Comparison of ENCODE assay signal across 8 cellular contexts in the genomic region with DNA sequence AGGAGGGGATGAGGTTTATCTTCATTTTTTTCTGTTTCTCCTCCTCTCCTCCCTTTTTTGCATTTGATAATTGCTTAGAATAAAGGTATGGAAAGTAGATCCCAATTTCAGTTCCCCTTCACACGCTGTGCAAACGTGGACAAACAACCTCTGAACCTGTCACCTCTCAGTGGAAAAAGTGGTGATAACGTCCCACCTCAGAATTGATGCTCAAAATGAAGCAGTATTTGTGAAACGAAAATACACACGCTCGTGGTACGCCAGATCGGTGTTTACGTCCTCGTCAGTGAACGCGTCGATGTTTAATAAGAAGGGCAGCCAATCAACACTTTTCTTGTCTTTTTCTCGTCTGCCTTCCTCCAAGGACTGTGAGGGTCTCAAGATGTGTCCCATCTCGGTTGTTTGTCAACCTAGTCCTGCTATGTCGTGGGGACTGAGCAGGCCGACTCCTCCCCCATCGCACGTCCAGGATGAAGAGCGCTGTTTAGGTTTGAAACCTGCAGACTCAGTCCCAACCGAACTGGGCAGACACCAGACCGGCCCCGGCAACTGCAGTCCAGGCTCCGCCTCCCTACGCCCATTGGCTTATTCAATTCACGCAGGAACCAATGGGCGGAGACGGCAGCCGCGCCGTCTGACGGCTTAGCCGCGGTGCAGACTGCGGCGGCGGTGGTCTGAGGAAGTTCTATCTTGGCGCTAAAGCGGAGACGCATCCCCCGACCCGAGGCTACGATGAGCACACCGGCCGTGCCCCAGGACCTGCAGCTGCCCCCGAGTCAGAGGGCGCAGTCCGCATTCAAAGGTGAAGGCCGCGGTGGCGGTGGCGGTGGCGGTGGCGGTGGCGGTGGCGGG. TPM values are rescaled to one million over a fixed set of nuclear protein-coding genes. Genes with fewer than 3 reads are reported as not detected.
DNase-seq lines count a peak whose midpoint lies in the region; ATAC-seq and TF ChIP-seq lines count a peak whose summit lies in the region.

A gene with protein sequence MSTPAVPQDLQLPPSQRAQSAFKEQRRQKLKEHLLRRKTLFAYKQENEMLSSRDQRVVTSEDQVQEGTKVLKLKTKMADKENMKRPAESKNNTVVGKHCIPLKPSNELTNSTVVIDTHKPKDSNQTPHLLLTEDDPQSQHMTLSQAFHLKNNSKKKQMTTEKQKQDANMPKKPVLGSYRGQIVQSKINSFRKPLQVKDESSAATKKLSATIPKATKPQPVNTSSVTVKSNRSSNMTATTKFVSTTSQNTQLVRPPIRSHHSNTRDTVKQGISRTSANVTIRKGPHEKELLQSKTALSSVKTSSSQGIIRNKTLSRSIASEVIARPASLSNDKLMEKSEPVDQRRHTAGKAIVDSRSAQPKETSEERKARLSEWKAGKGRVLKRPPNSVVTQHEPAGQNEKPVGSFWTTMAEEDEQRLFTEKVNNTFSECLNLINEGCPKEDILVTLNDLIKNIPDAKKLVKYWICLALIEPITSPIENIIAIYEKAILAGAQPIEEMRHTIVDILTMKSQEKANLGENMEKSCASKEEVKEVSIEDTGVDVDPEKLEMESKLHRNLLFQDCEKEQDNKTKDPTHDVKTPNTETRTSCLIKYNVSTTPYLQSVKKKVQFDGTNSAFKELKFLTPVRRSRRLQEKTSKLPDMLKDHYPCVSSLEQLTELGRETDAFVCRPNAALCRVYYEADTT (plus strand): TSS at position 654 of the 852 bp plus-strand sequence. CDS start 79 bp downstream, at position 733.

- BruUV-seq in PC-9 (replicated peaks; lab: Mats Ljungman, UMichigan) = TSS peak; percentile 84

- peaks cover 45% of the 10 kb centered on the region for H3K79me2 ChIP-seq in PC-9 (ENCODE audit: low read depth)

- peak within 1 kb of the TSS; percentile 82 for H3K4me3 ChIP-seq in Jurkat, Clone E6-1 (ENCODE audit: low read length)
- H3K4me3 ChIP-seq in PC-9 (peak within 1 kb of the TSS; percentile 85), mucosa of stomach (ENCODE audit: low read length) (peak within 1 kb of the TSS; percentile 90)

- H3K36me3 ChIP-seq in PC-9 (ENCODE audit: low read depth) (peaks cover 6% of the 10 kb centered on the region; the same call in 1 of the 2 replicates), mucosa of stomach (ENCODE audit: control insufficient read depth, insufficient read depth, low read length) (no peaks in the 10 kb centered on the region)

- no peaks in the 10 kb centered on the region for H4K20me1 ChIP-seq in PC-9 (ENCODE audit: insufficient read depth)

- CTCF ChIA-PET in PC-9 (lab: Charles Lee) = interaction anchor here (0.6 kb wide), 1 partner anchor 1001 kb away, joined by 4 read pairs; no protein-coding TSS in a partner anchor

- H3K27ac ChIP-seq in PC-9 = peak within 1 kb of the TSS; percentile 44

- peak; percentile 75 for ATAC-seq in GM21619 (IDR thresholded peaks at IDR 0.05; ENCODE audit: unreplicated experiment)

- peak within 1 kb of the TSS; percentile 90 for H2AFZ ChIP-seq in PC-9

- intact Hi-C loops in PC-9 (cut with micrococcal nuclease; ENCODE audit: unreplicated experiment) = loop anchor here (2.0 to 10.0 kb wide), 7 partner anchors 200 to 653 kb away; partner anchors contain the start of genes ALG11, ATP7B, DHRS12 and NEK5

- H3K4me2 ChIP-seq in PC-9 = peak within 1 kb of the TSS; percentile 78

- no peaks in the 10 kb centered on the region for H3K27me3 ChIP-seq in PC-9 (ENCODE audit: insufficient read depth, low read depth)
- H3K27me3 ChIP-seq in mucosa of stomach (ENCODE audit: control insufficient read depth, insufficient read depth, low read length) = no peaks in the 10 kb centered on the region

- H3K9me3 ChIP-seq in PC-9 (ENCODE audit: insufficient read depth, low read depth) (no peaks in the 10 kb centered on the region), mucosa of stomach (ENCODE audit: control insufficient read depth, low read length) (no peaks in the 10 kb centered on the region)

- peak within 1 kb of the TSS; percentile 71 for H3K9ac ChIP-seq in mucosa of stomach (ENCODE audit: low read length)

- H3F3A ChIP-seq in PC-9 (ENCODE audit: insufficient read depth, low read depth) = no peaks in the 10 kb centered on the region; the same call in none of the 2 replicates

- H3K4me1 ChIP-seq in PC-9 (replicated peaks; ENCODE audit: insufficient read depth) = peaks cover 35% of the 10 kb centered on the region
- peaks cover 11% of the 10 kb centered on the region for H3K4me1 ChIP-seq in mucosa of stomach (ENCODE audit: control insufficient read depth, insufficient read depth, low read length)

- peak; percentile 99 for TF ChIP-seq POLR2A in erythroblast (IDR thresholded peaks at IDR 0.05; ENCODE audit: low read length)

- H3K9me2 ChIP-seq in PC-9 (ENCODE audit: insufficient read depth) = no peaks in the 10 kb centered on the region

- peak; percentile 90 for DNase-seq in DMS153 (lab: John Stamatoyannopoulos, UW)
- peak; percentile 95 for DNase-seq in Jurkat, Clone E6-1 (ENCODE audit: low read depth, low spot score)
- DNase-seq in PC-9 = peak; percentile 86 to 93
- peak; percentile 93 for DNase-seq in activated T-cell treated with anti-CD3 and anti-CD28 coated beads, Interleukin-2, amount 50 U/mL, for 1 hour
- peak; percentile 96 to 98 for DNase-seq in erythroblast (lab: John Stamatoyannopoulos, UW)
- peak; percentile 81 to 86 for DNase-seq in stimulated activated CD8-positive, alpha-beta memory T cell treated with anti-CD3 and anti-CD28 coated beads, Interleukin-7, amount 100 ng/mL, for 1 hour (ENCODE audit: low read depth in 2 of 2)

- POLR2A ChIA-PET in PC-9 (lab: Charles Lee; ENCODE audit: unreplicated experiment) = no interaction called here

- no peak for TF ChIP-seq CTCF in PC-9 (conservative IDR thresholded peaks at IDR 0.05)

RNA-seq across cellular contexts. Expression of the gene that starts here (rescaled TPM):
- polyA plus RNA-seq in Jurkat, Clone E6-1 (2012; ENCODE audit: insufficient read depth, insufficient read length) = 58.4 TPM
- total RNA-seq in PC-9 (2021) = 51.4 and 91.3 TPM in 2 replicates

Comparison
In these comparisons a context has a peak if more than half of its experiments do, and no peak if none do; other contexts are left out.
1. Peak in every context shown above with its lines: DNase-seq, ATAC-seq, H3K4me3 ChIP-seq and H3K27ac ChIP-seq.